In genomic region chr1:115373305-115373704, GRCh38 we compare ENCODE assay signal across 1 cellular context.
TF ChIP-seq lines count a peak whose summit lies in the region.

No MANE protein-coding gene starts in this region.

TF ChIP-seq in SK-N-SH, 30 proteins besides CTCF, POLR2A, EP300 and RAD21 (continued from another document):
- TF ChIP-seq, protein P1, sequence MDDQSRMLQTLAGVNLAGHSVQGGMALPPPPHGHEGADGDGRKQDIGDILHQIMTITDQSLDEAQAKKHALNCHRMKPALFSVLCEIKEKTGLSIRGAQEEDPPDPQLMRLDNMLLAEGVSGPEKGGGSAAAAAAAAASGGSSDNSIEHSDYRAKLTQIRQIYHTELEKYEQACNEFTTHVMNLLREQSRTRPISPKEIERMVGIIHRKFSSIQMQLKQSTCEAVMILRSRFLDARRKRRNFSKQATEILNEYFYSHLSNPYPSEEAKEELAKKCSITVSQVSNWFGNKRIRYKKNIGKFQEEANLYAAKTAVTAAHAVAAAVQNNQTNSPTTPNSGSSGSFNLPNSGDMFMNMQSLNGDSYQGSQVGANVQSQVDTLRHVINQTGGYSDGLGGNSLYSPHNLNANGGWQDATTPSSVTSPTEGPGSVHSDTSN (IDR thresholded peaks at IDR 0.05): peak; percentile 46
